In genomic region chr1:6497215-6497866, GRCh38 we compare ENCODE assay signal across 8 cellular contexts. TPM values are rescaled to one million over a fixed set of nuclear protein-coding genes. Genes with fewer than 3 reads are reported as not detected.
DNase-seq lines count a peak whose midpoint lies in the region; ATAC-seq, FAIRE-seq and TF ChIP-seq lines count a peak whose summit lies in the region.

No MANE protein-coding gene starts in this region.

- no peak overlapping the region for H3K18ac ChIP-seq in H1 (ENCODE audit: extremely low read depth, low read length)

- no peak for TF ChIP-seq RAD21 in H1 (IDR thresholded peaks at IDR 0.05 in 1 of 2, conservative IDR thresholded peaks at IDR 0.05 in 1 of 2; ENCODE audit: low read depth in 2 of 2, low read length in 2 of 2)

- peaks cover 12% of the 10 kb centered on the region; the same call in 1 of the 2 replicates for H3K23me2 ChIP-seq in H1 (ENCODE audit: low read depth, low read length)

- no peaks in the 10 kb centered on the region for H3F3A ChIP-seq in MM.1S (ENCODE audit: insufficient read depth, low read length)

- H2AFZ ChIP-seq in MM.1S (ENCODE audit: low read length) (peak overlapping the region; percentile 61; the same call in 1 of the 2 replicates), H1 (ENCODE audit: low read length) (no peak overlapping the region)

- no peak for TF ChIP-seq EP300 in H1 (IDR thresholded peaks at IDR 0.05; ENCODE audit: borderline replicate concordance in 1 of 2, low read depth in 2 of 2, low read length in 2 of 2)

- H3K4me1 ChIP-seq in MM.1S (ENCODE audit: low read length), result no peaks in the 10 kb centered on the region
- peaks cover 0 to 27% (median 14%) of the 10 kb centered on the region in 4 experiments; a peak in 6 of 7 replicates for H3K4me1 ChIP-seq in H1 (replicated peaks in 1 of 4; ENCODE audit: control insufficient read depth in 3 of 4, insufficient read depth in 4 of 4, low read length in 3 of 4)
- H3K4me1 ChIP-seq in stomach smooth muscle (ENCODE audit: control insufficient read depth, insufficient read depth, low read length), result peaks cover 33% of the 10 kb centered on the region

- no peaks in the 10 kb centered on the region for H4K20me1 ChIP-seq in MM.1S (ENCODE audit: insufficient read depth, low read length)
- H4K20me1 ChIP-seq in H1 (replicated peaks in 1 of 2; ENCODE audit: control insufficient read depth in 1 of 2, insufficient read depth in 2 of 2, low read length in 2 of 2), result peaks cover 4% of the 10 kb centered on the region in 2 experiments

- H3K4me2 ChIP-seq in MM.1S (ENCODE audit: low read depth, low read length) (peak overlapping the region; percentile 77; the same call in 1 of the 2 replicates), H1 (ENCODE audit: insufficient read depth in 1 of 2, low read depth in 2 of 2, low read length in 2 of 2) (peak overlapping the region; percentile 87 to 99)

- H3K4me1 Mint-ChIP-seq in activated CD4-positive, alpha-beta memory T cell treated with anti-CD3 and anti-CD28 coated beads, Interleukin-2, amount 10 ng/mL, durations not matched to agents 7 days and 5 days, result peaks cover 12% of the 10 kb centered on the region

- no peak overlapping the region for H2AK5ac ChIP-seq in H1 (ENCODE audit: low read depth, low read length)

- no peak overlapping the region; the same call in 1 of the 2 replicates for H4K8ac ChIP-seq in H1 (ENCODE audit: extremely low read depth, insufficient read depth, low read length)

- no peak overlapping the region for H3K9ac ChIP-seq in MM.1S (ENCODE audit: low read length)
- H3K9ac ChIP-seq in H1 (replicated peaks in 1 of 4; ENCODE audit: extremely low read depth in 1 of 4, low read depth in 3 of 4, low read length in 3 of 4), result no peak overlapping the region
- peak overlapping the region; percentile 45 to 51 for H3K9ac ChIP-seq in stomach smooth muscle (ENCODE audit: low read length in 2 of 2)

- H2BK12ac ChIP-seq in H1 (ENCODE audit: low read depth, low read length), result no peak overlapping the region

- WGBS in H1 (ENCODE audit: extremely low coverage in 1 of 2, insufficient coverage in 1 of 2, insufficient read length in 1 of 2, insufficient replicate concordance in 2 of 2, low coverage in 1 of 2, low lambda C conversion rate in 2 of 2, missing lambda C conversion rate in 1 of 2), 2 experiments, result 2% methylated on average over 12 of the region's 74 CpGs; no CpG with 5 or more reads in 1 of the 2 experiments

- no peaks in the 10 kb centered on the region for H3K36me3 ChIP-seq in MM.1S (replicated peaks; ENCODE audit: insufficient read depth, low read length)
- H3K36me3 ChIP-seq in H1 (ENCODE audit: control insufficient read depth in 2 of 4, insufficient read depth in 4 of 4, low read length in 3 of 4), result no peaks in the 10 kb centered on the region
- no peaks in the 10 kb centered on the region for H3K36me3 ChIP-seq in stomach smooth muscle (ENCODE audit: control insufficient read depth in 2 of 2, insufficient read depth in 2 of 2, low read length in 2 of 2)

- FAIRE-seq in H1 (lab: Jason Lieb, UNC), result no peak

- POLR2A ChIA-PET in activated CD4-positive, alpha-beta memory T cell treated with anti-CD3 and anti-CD28 coated beads, Interleukin-2, amount 10 ng/mL, durations not matched to agents 7 days and 5 days (lab: Charles Lee), result no interaction called here
- POLR2A ChIA-PET in H1 (lab: Charles Lee; ENCODE audit: partially characterized antibody), result interaction anchor here (1.0 kb wide), 1 partner anchor 10 kb away, joined by 3 read pairs; no protein-coding TSS in a partner anchor

- H3K27ac Mint-ChIP-seq in activated CD4-positive, alpha-beta memory T cell treated with anti-CD3 and anti-CD28 coated beads, Interleukin-2, amount 10 ng/mL, durations not matched to agents 7 days and 5 days, result no peak overlapping the region

- H3K4me3 ChIP-seq in MM.1S (ENCODE audit: low read length) (peak overlapping the region; percentile 59), H1 (ENCODE audit: extremely low read depth in 1 of 4, insufficient read depth in 2 of 4, low read depth in 3 of 4, low read length in 4 of 4) (peak overlapping the region; percentile 37 to 82 (median 54)), stomach smooth muscle (ENCODE audit: low read length in 2 of 2) (peak overlapping the region; percentile 76 to 81)

- no peaks in the 10 kb centered on the region; the same call in 1 of the 2 replicates for H3K79me1 ChIP-seq in H1 (ENCODE audit: low read depth, low read length)

- H3K27ac ChIP-seq in MM.1S (ENCODE audit: low read length) (no peak overlapping the region), H1 (ENCODE audit: low read depth, low read length) (no peak overlapping the region), stomach smooth muscle (ENCODE audit: low read length) (peak overlapping the region; percentile 41)

- CTCF ChIA-PET in activated CD4-positive, alpha-beta memory T cell treated with anti-CD3 and anti-CD28 coated beads, Interleukin-2, amount 10 ng/mL, durations not matched to agents 7 days and 5 days (lab: Charles Lee), result no interaction called here
- CTCF ChIA-PET in H1 (lab: Charles Lee; ENCODE audit: partially characterized antibody), result interaction anchor here (0.7 to 10.2 kb wide), 4 partner anchors 8 to 24 kb away, joined by 3 to 107 read pairs (median 21); no protein-coding TSS in a partner anchor

- no peaks in the 10 kb centered on the region for H3K9me2 ChIP-seq in MM.1S (replicated peaks; ENCODE audit: insufficient read depth, low read length)

- no peak overlapping the region for H3K23ac ChIP-seq in H1 (ENCODE audit: insufficient read length)

- H2BK120ac ChIP-seq in H1 (replicated peaks; ENCODE audit: low read depth, low read length), result no peak overlapping the region

- TF ChIP-seq CTCF in MM.1S (IDR thresholded peaks at IDR 0.05; ENCODE audit: low read length), result no peak
- TF ChIP-seq CTCF in H1 (IDR thresholded peaks at IDR 0.05; ENCODE audit: control extremely low read depth in 1 of 3, insufficient read depth in 1 of 3, low read depth in 1 of 3, low read length in 3 of 3), result no peak

- H3K4me3 Mint-ChIP-seq in activated CD4-positive, alpha-beta memory T cell treated with anti-CD3 and anti-CD28 coated beads, Interleukin-2, amount 10 ng/mL, durations not matched to agents 7 days and 5 days, result peak overlapping the region; percentile 38

- H4K91ac ChIP-seq in H1 (replicated peaks; ENCODE audit: insufficient read length, low read length), result no peak overlapping the region

- no peak for TF ChIP-seq POLR2A in H1 (IDR thresholded peaks at IDR 0.05; ENCODE audit: control extremely low read depth in 1 of 2, low read depth in 2 of 2, low read length in 2 of 2)

- no peak overlapping the region for H3K56ac ChIP-seq in H1 (replicated peaks; ENCODE audit: insufficient read length, low read depth, low read length)

- no peaks in the 10 kb centered on the region for H3K9me3 Mint-ChIP-seq in activated CD4-positive, alpha-beta memory T cell treated with anti-CD3 and anti-CD28 coated beads, Interleukin-2, amount 10 ng/mL, durations not matched to agents 7 days and 5 days

- no peak overlapping the region for H3K14ac ChIP-seq in H1 (ENCODE audit: insufficient read length)

- H3K27me3 ChIP-seq in MM.1S (replicated peaks; ENCODE audit: insufficient read depth, low read length) (peaks cover 72% of the 10 kb centered on the region), H1 (replicated peaks in 1 of 4; ENCODE audit: control insufficient read depth in 3 of 4, extremely low read depth in 1 of 4, insufficient read depth in 3 of 4, low read length in 3 of 4) (peaks cover 0 to 31% (median 20%) of the 10 kb centered on the region in 4 experiments; a peak in 5 of 7 replicates), stomach smooth muscle (ENCODE audit: control insufficient read depth in 1 of 2, insufficient read depth in 2 of 2, low read length in 2 of 2) (peaks cover 0 to 3% of the 10 kb centered on the region in 2 donors)

- no peaks in the 10 kb centered on the region for H3K79me2 ChIP-seq in MM.1S (ENCODE audit: low read length)
- no peaks in the 10 kb centered on the region for H3K79me2 ChIP-seq in H1 (ENCODE audit: control insufficient read depth in 1 of 2, insufficient read depth in 2 of 2, low read length in 2 of 2)

- H3K36me3 Mint-ChIP-seq in activated CD4-positive, alpha-beta memory T cell treated with anti-CD3 and anti-CD28 coated beads, Interleukin-2, amount 10 ng/mL, durations not matched to agents 7 days and 5 days (ENCODE audit: low read depth), result no peaks in the 10 kb centered on the region

- H3K27me3 Mint-ChIP-seq in activated CD4-positive, alpha-beta memory T cell treated with anti-CD3 and anti-CD28 coated beads, Interleukin-2, amount 10 ng/mL, durations not matched to agents 7 days and 5 days, result peaks cover 22% of the 10 kb centered on the region

- H2BK15ac ChIP-seq in H1 (ENCODE audit: low read length), result no peak overlapping the region

- DNase-seq in COLO668 (lab: John Stamatoyannopoulos, UW; ENCODE audit: unreplicated experiment) (peak; percentile 67), MM.1S (peak; percentile 26), H1 (ENCODE audit: low read depth in 1 of 2, low spot score in 2 of 2) (no peak), midbrain (lab: John Stamatoyannopoulos, UW) (peak; percentile 30), NCI-H2029 treated with DMSO at 0.1 percent for 48 hours (lab: John Stamatoyannopoulos, UW) (no peak)
- DNase-seq in activated CD4-positive, alpha-beta memory T cell treated with anti-CD3 and anti-CD28 coated beads, Interleukin-2, amount 10 ng/mL, durations not matched to agents 7 days and 5 days, result peak; percentile 49

- no peak overlapping the region for H2BK20ac ChIP-seq in H1 (ENCODE audit: low read length)

- no peak for ATAC-seq in HG02973 (IDR thresholded peaks at IDR 0.05; ENCODE audit: unreplicated experiment)

- no peak overlapping the region for H2BK5ac ChIP-seq in H1 (ENCODE audit: low read depth, low read length)

- H4K5ac ChIP-seq in H1 (ENCODE audit: insufficient read length, low read depth, low read length), result no peak overlapping the region

- H3K9me3 ChIP-seq in MM.1S (replicated peaks; ENCODE audit: insufficient read depth, low read length), result no peaks in the 10 kb centered on the region
- no peaks in the 10 kb centered on the region for H3K9me3 ChIP-seq in H1 (ENCODE audit: insufficient read depth in 2 of 2, low read depth in 1 of 2, low read length in 1 of 2)
- H3K9me3 ChIP-seq in stomach smooth muscle (ENCODE audit: control insufficient read depth in 2 of 2, low read length in 2 of 2), result no peaks in the 10 kb centered on the region

- H3K4ac ChIP-seq in H1 (replicated peaks; ENCODE audit: insufficient read length, low read depth, low read length), result no peak overlapping the region

RNA-seq across cellular contexts. Expression of gene PLEKHG5, which starts 5.9 kb away (rescaled TPM):
- 1 to 10 TPM; 1.7 to 2.3 TPM for total RNA-seq in activated CD4-positive, alpha-beta memory T cell treated with anti-CD3 and anti-CD28 coated beads, Interleukin-2, amount 10 ng/mL, durations not matched to agents 7 days and 5 days
- 12.5 and 13.8 TPM in 2 replicates for total RNA-seq in H1 (2021; fragmentation: NEBNext Ultra II Directional; extraction: Animal tissue kit (Norgen Biotek cat#: 25700))
- 10.4 and 16.8 TPM in 2 replicates for polyA plus RNA-seq in H1 (2011; rRNA removed)
- 12.2 TPM for polyA plus RNA-seq in H1 (2011; cell fraction: cytosol; rRNA removed)
- polyA plus RNA-seq in H1 (2011; cell fraction: nucleus; rRNA removed), result 72.0 TPM
- 8.2 to 19.5 TPM (median 15.5 TPM) in 4 replicates for polyA plus RNA-seq in H1 (2012, experiment 1 of 2)
- 7.7 TPM for polyA plus RNA-seq in H1 (2012, experiment 2 of 2)
- polyA plus RNA-seq in H1 (2013, experiment 1 of 2), result 12.4 TPM
- polyA plus RNA-seq in H1 (2013, experiment 2 of 2), result 11.4 TPM
- 4.7 TPM in 2 replicates for polyA minus RNA-seq in H1 (2011; rRNA and poly(A)+ RNA removed)
- 6.5 TPM for polyA minus RNA-seq in H1 (2011; cell fraction: cytosol; rRNA and poly(A)+ RNA removed)
- 14.6 TPM for polyA minus RNA-seq in H1 (2011; cell fraction: nucleus; rRNA and poly(A)+ RNA removed)

RNA-seq across cellular contexts. Expression of gene TNFRSF25, which starts 31.4 kb away (rescaled TPM):
- 10 to 100 TPM; 82.9 to 85.1 TPM for total RNA-seq in activated CD4-positive, alpha-beta memory T cell treated with anti-CD3 and anti-CD28 coated beads, Interleukin-2, amount 10 ng/mL, durations not matched to agents 7 days and 5 days
- total RNA-seq in H1 (2021; fragmentation: NEBNext Ultra II Directional; extraction: Animal tissue kit (Norgen Biotek cat#: 25700)), result 9.3 and 10.7 TPM in 2 replicates
- 19.5 and 26.1 TPM in 2 replicates for polyA plus RNA-seq in H1 (2011; rRNA removed)
- 20.6 TPM for polyA plus RNA-seq in H1 (2011; cell fraction: cytosol; rRNA removed)
- polyA plus RNA-seq in H1 (2011; cell fraction: nucleus; rRNA removed), result 116 TPM
- polyA plus RNA-seq in H1 (2012, experiment 1 of 2), result 7.8 to 20.0 TPM (median 18.8 TPM) in 4 replicates
- polyA plus RNA-seq in H1 (2012, experiment 2 of 2), result 8.1 TPM
- 11.1 TPM for polyA plus RNA-seq in H1 (2013, experiment 1 of 2)
- 9.8 TPM for polyA plus RNA-seq in H1 (2013, experiment 2 of 2)
- polyA minus RNA-seq in H1 (2011; rRNA and poly(A)+ RNA removed), result 3.1 and 3.9 TPM in 2 replicates
- 4.1 TPM for polyA minus RNA-seq in H1 (2011; cell fraction: cytosol; rRNA and poly(A)+ RNA removed)
- 9.6 TPM for polyA minus RNA-seq in H1 (2011; cell fraction: nucleus; rRNA and poly(A)+ RNA removed)

RNA-seq across cellular contexts. Expression of gene NOL9, which starts 57.0 kb away (rescaled TPM):
- total RNA-seq in activated CD4-positive, alpha-beta memory T cell treated with anti-CD3 and anti-CD28 coated beads, Interleukin-2, amount 10 ng/mL, durations not matched to agents 7 days and 5 days, result 10 to 100 TPM; 39.1 to 40.8 TPM
- total RNA-seq in H1 (2021; fragmentation: NEBNext Ultra II Directional; extraction: Animal tissue kit (Norgen Biotek cat#: 25700)), result 38.1 and 42.9 TPM in 2 replicates
- polyA plus RNA-seq in H1 (2011; rRNA removed), result 11.6 and 17.1 TPM in 2 replicates
- polyA plus RNA-seq in H1 (2011; cell fraction: cytosol; rRNA removed), result 14.3 TPM
- polyA plus RNA-seq in H1 (2011; cell fraction: nucleus; rRNA removed), result 13.0 TPM
- 7.7 to 13.4 TPM (median 9.7 TPM) in 4 replicates for polyA plus RNA-seq in H1 (2012, experiment 1 of 2)
- polyA plus RNA-seq in H1 (2012, experiment 2 of 2), result 3.5 TPM
- 14.9 TPM for polyA plus RNA-seq in H1 (2013, experiment 1 of 2)
- 14.8 TPM for polyA plus RNA-seq in H1 (2013, experiment 2 of 2)
- 30.9 and 33.2 TPM in 2 replicates for polyA minus RNA-seq in H1 (2011; rRNA and poly(A)+ RNA removed)
- polyA minus RNA-seq in H1 (2011; cell fraction: cytosol; rRNA and poly(A)+ RNA removed), result 20.6 TPM
- 40.2 TPM for polyA minus RNA-seq in H1 (2011; cell fraction: nucleus; rRNA and poly(A)+ RNA removed)

RNA-seq across cellular contexts. Expression of gene TAS1R1, which starts 57.8 kb away (rescaled TPM):
- total RNA-seq in activated CD4-positive, alpha-beta memory T cell treated with anti-CD3 and anti-CD28 coated beads, Interleukin-2, amount 10 ng/mL, durations not matched to agents 7 days and 5 days, result under 1 TPM in 1 of 2 experiments, not detected in 1; 0.08 TPM
- 0.13 TPM in 1 of 2 replicates, not detected in the other for total RNA-seq in H1 (2021; fragmentation: NEBNext Ultra II Directional; extraction: Animal tissue kit (Norgen Biotek cat#: 25700))
- 0.17 and 0.26 TPM in 2 replicates for polyA plus RNA-seq in H1 (2011; rRNA removed)
- polyA plus RNA-seq in H1 (2011; cell fraction: cytosol; rRNA removed), result 0.06 TPM
- polyA plus RNA-seq in H1 (2011; cell fraction: nucleus; rRNA removed), result 0.14 TPM
- 0.08 to 0.11 TPM in 2 of 4 replicates, not detected in the others for polyA plus RNA-seq in H1 (2012, experiment 1 of 2)
- not detected for polyA plus RNA-seq in H1 (2012, experiment 2 of 2)
- 0.04 TPM for polyA plus RNA-seq in H1 (2013, experiment 1 of 2)
- 0.04 TPM for polyA plus RNA-seq in H1 (2013, experiment 2 of 2)
- 0.29 TPM in 1 of 2 replicates, not detected in the other for polyA minus RNA-seq in H1 (2011; rRNA and poly(A)+ RNA removed)
- not detected for polyA minus RNA-seq in H1 (2011; cell fraction: cytosol; rRNA and poly(A)+ RNA removed)
- not detected for polyA minus RNA-seq in H1 (2011; cell fraction: nucleus; rRNA and poly(A)+ RNA removed)

Comparison
In these comparisons a context has a peak if more than half of its experiments do, and no peak if none do; other contexts are left out.
1. DNase-seq: peak in COLO668 (single experiment), MM.1S (single experiment), activated CD4-positive, alpha-beta memory T cell treated with anti-CD3 and anti-CD28 coated beads, Interleukin-2, amount 10 ng/mL, durations not matched to agents 7 days and 5 days (single experiment) and midbrain (single experiment); none in H1 (0 of 2) and NCI-H2029 treated with DMSO at 0.1 percent for 48 hours (single experiment).
2. H3K9ac ChIP-seq: peak in stomach smooth muscle (2 of 2); none in MM.1S (single experiment) and H1 (0 of 4).
3. Peak in every context shown above with its lines, with median percentiles within 50 percentile points of each other: H3K4me3 ChIP-seq.